12 cellular contexts compared by ENCODE assay signal in genomic region chr12:8156845-8157244, GRCh38. TPM values are rescaled to one million over a fixed set of nuclear protein-coding genes. Genes with fewer than 3 reads are reported as not detected.
DNase-seq lines count a peak whose midpoint lies in the region; ATAC-seq and TF ChIP-seq lines count a peak whose summit lies in the region.
"Had no signal": no experiment of that assay in that cellular context is flagged by ENCODE, and none has a peak within 500 bp of the region (broad histone marks: within the 10 kb centered on the region; RNA-seq: fewer than 3 reads in every experiment).

Gene ZNF705A (plus strand): TSS chr12:8157015. CDS start chr12:8172626, 15,611 bp downstream.

- DNase-seq in GDM1 (lab: John Stamatoyannopoulos, UW) (peak; percentile 51), PC-9 (peak in 1 of 2 experiments; percentile 81), dermis microvascular lymphatic vessel endothelial cell (ENCODE audit: low read depth in 2 of 2) (peak; percentile 86 to 93), osteocyte (ENCODE audit: extremely low spot score, unreplicated experiment) (no peak), ascending aorta (ENCODE audit: low spot score in 2 of 2) (no peak)
- no peak for DNase-seq in CD4-positive, alpha-beta memory T cell
- DNase-seq in activated CD4-positive, CD25-positive, alpha-beta regulatory T cell treated with anti-CD3 and anti-CD28 coated beads, Interleukin-2, amount 50 U/mL, for 72 hours, result no peak
- DNase-seq: glutamatergic neuron had no signal

- no peaks in the 10 kb centered on the region for H3K36me3 ChIP-seq in PC-9 (ENCODE audit: low read depth)
- H3K36me3 ChIP-seq in ascending aorta, result no peaks in the 10 kb centered on the region
- H3K36me3 ChIP-seq in CD4-positive, alpha-beta memory T cell (ENCODE audit: insufficient read depth, low read length), result no peaks in the 10 kb centered on the region

- POLR2A ChIA-PET in PC-9 (lab: Charles Lee; ENCODE audit: unreplicated experiment), result no interaction called here
- POLR2A ChIA-PET in CD4-positive, alpha-beta memory T cell (lab: Charles Lee; ENCODE audit: partially characterized antibody), result no interaction called here

- peak within 1 kb of the TSS; percentile 61 for H2AFZ ChIP-seq in PC-9

- H3K27me3 Mint-ChIP-seq in osteocyte (ENCODE audit: unreplicated experiment), result no peaks in the 10 kb centered on the region
- peaks cover 4 to 11% of the 10 kb centered on the region in 2 donors for H3K27me3 Mint-ChIP-seq in CD4-positive, alpha-beta memory T cell
- H3K27me3 Mint-ChIP-seq: activated naive CD4-positive, alpha-beta T cell treated with anti-CD3 and anti-CD28 coated beads, Interleukin-2, amount 50 U/mL, for 24 hours had no signal

- H3K27me3 ChIP-seq in PC-9 (ENCODE audit: insufficient read depth, low read depth) (no peaks in the 10 kb centered on the region), ascending aorta (no peaks in the 10 kb centered on the region)
- no peaks in the 10 kb centered on the region for H3K27me3 ChIP-seq in CD4-positive, alpha-beta memory T cell (ENCODE audit: insufficient read depth, low read length)

- no peak within 1 kb of the TSS for H3K4me3 ChIP-seq in PC-9
- no peak within 1 kb of the TSS for H3K4me3 ChIP-seq in ascending aorta
- H3K4me3 ChIP-seq in CD4-positive, alpha-beta memory T cell (ENCODE audit: low read length in 2 of 2), result no peak within 1 kb of the TSS

- peak within 1 kb of the TSS; percentile 24 for H3K4me2 ChIP-seq in PC-9

- no peak for ATAC-seq in HG03565 (IDR thresholded peaks at IDR 0.05; ENCODE audit: unreplicated experiment)
- ATAC-seq: natural killer cell treated with Interleukin-12 subunit alpha and Interleukin-12 subunit beta and Interleukin-15 and Interleukin-18, amount 100 ng/mL, for 72 hours had no signal

- intact Hi-C loops in PC-9 (cut with micrococcal nuclease; ENCODE audit: unreplicated experiment), result no loop called here
- intact Hi-C loops in ascending aorta (cut with DNase I), result no loop called here
- intact Hi-C loops in CD4-positive, alpha-beta memory T cell (cut with micrococcal nuclease), result no loop called here

- no TSS peak for BruUV-seq in PC-9 (replicated peaks; lab: Mats Ljungman, UMichigan)

- H3F3A ChIP-seq in PC-9 (ENCODE audit: insufficient read depth, low read depth), result peaks cover 10% of the 10 kb centered on the region; the same call in 1 of the 2 replicates

- 0 out of 2 replicates have a peak, but pooled peaks cover 6% of the 10 kb centered on the region for H3K9me3 ChIP-seq in PC-9 (ENCODE audit: insufficient read depth, low read depth)
- no peaks in the 10 kb centered on the region for H3K9me3 ChIP-seq in ascending aorta
- no peaks in the 10 kb centered on the region for H3K9me3 ChIP-seq in CD4-positive, alpha-beta memory T cell (ENCODE audit: control insufficient read depth in 1 of 2, low read length in 2 of 2)

- no peak within 1 kb of the TSS for H3K4me3 Mint-ChIP-seq in osteocyte (ENCODE audit: unreplicated experiment)
- H3K4me3 Mint-ChIP-seq in CD4-positive, alpha-beta memory T cell, result no peak within 1 kb of the TSS
- H3K4me3 Mint-ChIP-seq: activated naive CD4-positive, alpha-beta T cell treated with anti-CD3 and anti-CD28 coated beads, Interleukin-2, amount 50 U/mL, for 24 hours; natural killer cell treated with Interleukin-12 subunit alpha and Interleukin-12 subunit beta and Interleukin-15 and Interleukin-18, amount 100 ng/mL, for 72 hours had no signal

- TF ChIP-seq CTCF in PC-9 (conservative IDR thresholded peaks at IDR 0.05) (no peak), osteocyte (IDR thresholded peaks at IDR 0.05) (no peak), ascending aorta (IDR thresholded peaks at IDR 0.05) (no peak)

- H3K4me1 Mint-ChIP-seq in osteocyte (ENCODE audit: unreplicated experiment), result peaks cover 28% of the 10 kb centered on the region
- peaks cover 5 to 26% (median 13%) of the 10 kb centered on the region in 4 donors for H3K4me1 Mint-ChIP-seq in CD4-positive, alpha-beta memory T cell

- H4K20me1 ChIP-seq in PC-9 (ENCODE audit: insufficient read depth), result no peaks in the 10 kb centered on the region

- peaks cover 3% of the 10 kb centered on the region for H3K9me3 Mint-ChIP-seq in osteocyte (ENCODE audit: unreplicated experiment)
- peaks cover 0 to 2% (median 0%) of the 10 kb centered on the region in 8 donors for H3K9me3 Mint-ChIP-seq in CD4-positive, alpha-beta memory T cell
- H3K9me3 Mint-ChIP-seq: activated naive CD4-positive, alpha-beta T cell treated with anti-CD3 and anti-CD28 coated beads, Interleukin-2, amount 50 U/mL, for 24 hours; natural killer cell treated with Interleukin-12 subunit alpha and Interleukin-12 subunit beta and Interleukin-15 and Interleukin-18, amount 100 ng/mL, for 72 hours had no signal

- CTCF ChIA-PET in PC-9 (lab: Charles Lee), result interaction anchor here (0.6 kb wide), 1 partner anchor 22 kb away, joined by 3 read pairs; no protein-coding TSS in a partner anchor
- CTCF ChIA-PET in CD4-positive, alpha-beta memory T cell (lab: Charles Lee; ENCODE audit: partially characterized antibody), result no interaction called here

- H3K4me1 ChIP-seq in PC-9 (replicated peaks; ENCODE audit: insufficient read depth), result peaks cover 18% of the 10 kb centered on the region
- H3K4me1 ChIP-seq in ascending aorta, result no peaks in the 10 kb centered on the region
- peaks cover 19% of the 10 kb centered on the region for H3K4me1 ChIP-seq in CD4-positive, alpha-beta memory T cell (ENCODE audit: insufficient read depth, low read length)

- H3K36me3 Mint-ChIP-seq in osteocyte (ENCODE audit: unreplicated experiment), result no peaks in the 10 kb centered on the region
- H3K36me3 Mint-ChIP-seq in CD4-positive, alpha-beta memory T cell, result no peaks in the 10 kb centered on the region
- H3K36me3 Mint-ChIP-seq: activated naive CD4-positive, alpha-beta T cell treated with anti-CD3 and anti-CD28 coated beads, Interleukin-2, amount 50 U/mL, for 24 hours; natural killer cell treated with Interleukin-12 subunit alpha and Interleukin-12 subunit beta and Interleukin-15 and Interleukin-18, amount 100 ng/mL, for 72 hours had no signal

- no peaks in the 10 kb centered on the region for H3K79me2 ChIP-seq in PC-9 (ENCODE audit: low read depth)

- H3K27ac ChIP-seq in PC-9, result peak within 1 kb of the TSS; percentile 60
- H3K27ac ChIP-seq in ascending aorta, result peak within 1 kb of the TSS in 1 of 2 donors; percentile 14
- H3K27ac ChIP-seq in CD4-positive, alpha-beta memory T cell (ENCODE audit: low read depth, low read length), result no peak within 1 kb of the TSS
- H3K27ac ChIP-seq: VCaP had no signal

- no peaks in the 10 kb centered on the region for H3K9me2 ChIP-seq in PC-9 (ENCODE audit: insufficient read depth)

- peak within 1 kb of the TSS; percentile 80 for H3K27ac Mint-ChIP-seq in osteocyte (ENCODE audit: unreplicated experiment)
- no peak within 1 kb of the TSS for H3K27ac Mint-ChIP-seq in CD4-positive, alpha-beta memory T cell
- H3K27ac Mint-ChIP-seq: activated naive CD4-positive, alpha-beta T cell treated with anti-CD3 and anti-CD28 coated beads, Interleukin-2, amount 50 U/mL, for 24 hours; natural killer cell treated with Interleukin-12 subunit alpha and Interleukin-12 subunit beta and Interleukin-15 and Interleukin-18, amount 100 ng/mL, for 72 hours had no signal

RNA-seq across cellular contexts. Expression of gene ZNF705A, which starts in this region (rescaled TPM):
- not detected in 2 replicates for total RNA-seq in PC-9 (2021)
- total RNA-seq in dermis microvascular lymphatic vessel endothelial cell, result under 0.01 TPM in 1 of 2 replicates, not detected in the other
- not detected in 2 replicates for total RNA-seq in osteocyte
- total RNA-seq in ascending aorta, result not detected
- total RNA-seq in CD4-positive, alpha-beta memory T cell, result not detected
- not detected for polyA plus RNA-seq in CD4-positive, alpha-beta memory T cell
- total RNA-seq: natural killer cell treated with Interleukin-12 subunit alpha and Interleukin-12 subunit beta and Interleukin-15 and Interleukin-18, amount 100 ng/mL, for 72 hours had no signal

Comparison
In these comparisons a context has a peak if more than half of its experiments do, and no peak if none do; other contexts are left out.
1. Peak in DNase-seq in dermis microvascular lymphatic vessel endothelial cell; RNA of the gene not detected or under 1 TPM.